Comparison of ENCODE assay signal across 1 cellular context in the genomic region with DNA sequence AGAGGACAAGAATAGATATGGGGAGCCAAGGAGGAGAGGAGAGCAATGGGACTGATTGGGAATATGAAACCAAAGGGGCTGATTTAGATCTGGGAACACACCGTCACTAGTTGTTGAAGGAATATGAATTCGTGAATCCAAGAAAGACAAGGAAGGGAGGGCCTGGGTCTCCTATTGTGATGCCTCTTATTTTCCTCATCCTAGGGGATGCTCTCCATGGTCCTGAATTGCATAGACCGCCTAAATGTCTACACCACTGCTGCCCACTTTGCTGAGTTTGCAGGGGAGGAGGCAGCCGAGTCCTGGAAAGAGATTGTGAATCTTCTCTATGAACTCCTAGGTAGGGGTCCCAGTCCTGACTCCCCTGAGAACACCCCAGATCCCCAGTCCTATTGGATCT.
TF ChIP-seq lines count a peak whose summit lies in the region.

No MANE protein-coding gene starts in this region.

TF ChIP-seq in HEK293, 187 proteins besides CTCF, POLR2A, EP300 and RAD21 (continued from another document):
- TF ChIP-seq ZNF701 (tag by site-specific recombination; IDR thresholded peaks at IDR 0.05): 0 out of 2 replicates have a peak, but pooled peaks have one; percentile 37
- no peak for TF ChIP-seq ZNF2 (tag by site-specific recombination; IDR thresholded peaks at IDR 0.05)
